In genomic region chrX:56811599-56811998, GRCh38 we compare ENCODE assay signal across 17 cellular contexts.
"Had no signal": no experiment of that assay in that cellular context is flagged by ENCODE, and none has a peak within 500 bp of the region (broad histone marks: within the 10 kb centered on the region; RNA-seq: fewer than 3 reads in every experiment).

No MANE protein-coding gene starts in this region.

- FAIRE-seq: keratinocyte had no signal

- H3K36me3 ChIP-seq: esophagus muscularis mucosa, left ventricle myocardium inferior, prostate gland, upper lobe of left lung had no signal

- H3K4me2 ChIP-seq: hepatocyte had no signal

- H3K27me3 Mint-ChIP-seq: activated T-helper 17 cell treated with anti-CD3 and anti-CD28 coated beads, Interleukin-2, amount 50 U/mL, for 72 hours; central memory CD8-positive, alpha-beta T cell; stimulated activated naive CD8-positive, alpha-beta T cell treated with anti-CD3 and anti-CD28 coated beads, Interleukin-15, amount 100 ng/mL, for 72 hours had no signal

- H2AFZ ChIP-seq: hepatocyte had no signal

- H3K27ac ChIP-seq: esophagus muscularis mucosa, hepatocyte had no signal

- H3K9me3 Mint-ChIP-seq: activated T-helper 17 cell treated with anti-CD3 and anti-CD28 coated beads, Interleukin-2, amount 50 U/mL, for 72 hours; central memory CD8-positive, alpha-beta T cell; stimulated activated naive CD8-positive, alpha-beta T cell treated with anti-CD3 and anti-CD28 coated beads, Interleukin-15, amount 100 ng/mL, for 72 hours had no signal

- H3K9me3 ChIP-seq: esophagus muscularis mucosa, left ventricle myocardium inferior, prostate gland, upper lobe of left lung had no signal

- H3K4me3 Mint-ChIP-seq: brain, nephron progenitor cell had no signal

- H3K27ac Mint-ChIP-seq: brain had no signal

- H3K4me1 ChIP-seq: prostate gland had no signal

- ATAC-seq: activated T-helper 17 cell treated with anti-CD3 and anti-CD28 coated beads, Interleukin-2, amount 50 U/mL, for 72 hours; stimulated activated naive CD8-positive, alpha-beta T cell treated with anti-CD3 and anti-CD28 coated beads, Interleukin-15, amount 100 ng/mL, for 72 hours had no signal

- H3K4me3 ChIP-seq: hepatocyte, prostate gland, skin epidermis, upper lobe of left lung had no signal

- H3K27me3 ChIP-seq: esophagus muscularis mucosa, hepatocyte, upper lobe of left lung had no signal

- H3K4me1 Mint-ChIP-seq: brain had no signal

- DNase-seq: activated CD4-positive, CD25-positive, alpha-beta regulatory T cell treated with anti-CD3 and anti-CD28 coated beads, Interleukin-2, amount 50 U/mL, for 72 hours; activated naive CD4-positive, alpha-beta T cell treated with anti-CD3 and anti-CD28 coated beads, Interleukin-2, amount 50 U/mL, for 16 hours; left ventricle myocardium inferior; nephron progenitor cell; right cardiac atrium; stimulated activated naive CD8-positive, alpha-beta T cell treated with anti-CD3 and anti-CD28 coated beads, Interleukin-15, amount 100 ng/mL, for 72 hours; SW 1271; T-helper 9 cell; upper lobe of left lung had no signal
